ENCODE assay signal across 11 cellular contexts in the genomic region with DNA sequence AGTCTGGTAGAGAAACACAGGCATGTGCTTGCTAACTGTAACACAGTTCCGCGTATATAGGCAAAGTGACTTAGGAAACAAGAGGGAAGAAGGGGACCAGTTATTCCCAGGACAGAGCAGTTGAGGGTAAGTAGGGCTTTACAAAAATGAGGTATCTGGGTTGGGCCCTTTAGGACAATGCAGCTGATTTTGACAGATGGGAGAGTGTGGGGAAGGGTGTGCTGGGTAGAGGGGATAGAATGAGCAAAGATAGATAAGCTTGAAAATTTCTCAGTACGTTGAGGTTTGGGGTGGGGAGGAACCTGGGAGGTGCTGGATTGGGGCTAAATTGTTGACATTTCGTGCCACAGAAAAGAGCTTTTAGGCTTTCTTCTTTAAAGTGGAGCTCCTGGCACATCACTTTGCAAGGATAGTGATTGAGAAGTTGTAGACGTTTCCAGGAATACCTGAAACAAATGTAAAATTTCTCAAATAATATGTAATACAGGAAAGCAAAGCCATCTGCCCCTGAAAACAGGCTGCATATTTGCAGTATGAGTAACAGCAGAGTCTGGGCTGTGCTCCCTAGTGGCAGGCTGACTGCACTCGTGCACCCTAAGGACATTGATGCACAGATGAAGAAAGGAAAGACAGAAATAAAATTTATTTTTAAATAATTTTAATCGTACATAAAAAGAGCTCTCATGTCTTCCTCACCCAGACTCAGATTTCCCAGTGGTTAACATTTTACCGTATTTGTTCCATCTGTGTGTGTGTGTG.
DNase-seq lines count a peak whose midpoint lies in the region; ATAC-seq, FAIRE-seq and TF ChIP-seq lines count a peak whose summit lies in the region.
"Had no signal": no experiment of that assay in that cellular context is flagged by ENCODE, and none has a peak within 500 bp of the region (broad histone marks: within the 10 kb centered on the region; RNA-seq: fewer than 3 reads in every experiment).

No MANE protein-coding gene starts in this region.

- FAIRE-seq in HepG2 (lab: Jason Lieb, UNC), result no peak
- FAIRE-seq: GM12878 had no signal

- H3K9me3 ChIP-seq in HepG2 (ENCODE audit: low read length) (no peaks in the 10 kb centered on the region), thyroid gland (no peaks in the 10 kb centered on the region), BE2C (no peaks in the 10 kb centered on the region)

- in situ Hi-C loops in HepG2 (cut with HindIII; ENCODE audit: extremely low pct_ligation_motif_present, low pct_unique_long_range_greater_than_20kb), result no loop called here

- H3K36me3 ChIP-seq in HepG2 (replicated peaks in 1 of 2; ENCODE audit: control insufficient read depth in 1 of 2, insufficient read depth in 2 of 2, low read length in 2 of 2) (peaks cover 3 to 31% of the 10 kb centered on the region in 2 experiments; a peak in 4 of 5 replicates), thyroid gland (no peaks in the 10 kb centered on the region), BE2C (no peaks in the 10 kb centered on the region)
- H3K36me3 ChIP-seq: WERI-Rb-1 had no signal

- intact Hi-C loops in HepG2 (cut with micrococcal nuclease; ENCODE audit: unreplicated experiment), result no loop called here
- intact Hi-C loops in thyroid gland (cut with DNase I), result loop anchor here (10.0 kb wide), 1 partner anchor 52 kb away; no protein-coding TSS in a partner anchor

- ATAC-seq in HepG2 (peak; percentile 76), GM18519 (IDR thresholded peaks at IDR 0.05; ENCODE audit: low FRiP score, unreplicated experiment) (no peak)
- ATAC-seq in naive thymus-derived CD8-positive, alpha-beta T cell, result no peak
- ATAC-seq: GM12878 had no signal

- peaks cover 28% of the 10 kb centered on the region; the same call in 1 of the 2 replicates for H4K20me1 ChIP-seq in HepG2 (ENCODE audit: insufficient read depth, low read length)

- H3K27ac ChIP-seq in cingulate gyrus (ENCODE audit: low read depth, low read length), result peak overlapping the region; percentile 96
- H3K27ac ChIP-seq in HepG2 (ENCODE audit: extremely low read length, insufficient read depth, low read length), result peak overlapping the region; percentile 22
- H3K27ac ChIP-seq in thyroid gland, result peak overlapping the region; percentile 26 to 99 (median 96)
- H3K27ac ChIP-seq: WERI-Rb-1 had no signal

- H3K27me3 Mint-ChIP-seq in naive thymus-derived CD8-positive, alpha-beta T cell, result peaks cover 0 to 11% (median 1%) of the 10 kb centered on the region in 5 donors

- 59% methylated on average over 8 of the region's 8 CpGs for whole genome bisulfite sequencing in HepG2 (ENCODE audit: low lambda C conversion rate)
- WGBS in thyroid gland, 2 donors, result 60 to 74% methylated on average over 8 of the region's 8 CpGs

- H3K79me2 ChIP-seq in HepG2 (ENCODE audit: insufficient read depth, low read length), result peaks cover 98% of the 10 kb centered on the region

- TF ChIP-seq RAD21 in HepG2 (CRISPR knock-in tag; IDR thresholded peaks at IDR 0.05), result no peak

- peak; percentile 12; the same call in 1 of the 2 replicates for TF ChIP-seq CTCF in HepG2 (CRISPR knock-in tag; IDR thresholded peaks at IDR 0.05)
- TF ChIP-seq CTCF in thyroid gland (IDR thresholded peaks at IDR 0.05), result peak in 1 of 6 experiments; percentile 15
- no peak for TF ChIP-seq CTCF in BE2C (IDR thresholded peaks at IDR 0.05; ENCODE audit: low read depth, low read length)

- POLR2A ChIA-PET in HepG2 (lab: Yijun Ruan, JAX), result interaction anchor here (1.4 to 5.5 kb wide), 4 partner anchors 9 to 14 kb away, joined by 3 to 35 read pairs (median 13); no protein-coding TSS in a partner anchor
- POLR2A ChIA-PET in naive thymus-derived CD8-positive, alpha-beta T cell (lab: Charles Lee), result interaction anchor here (0.6 kb wide), 2 partner anchors 10 to 44 kb away, joined by 3 to 5 read pairs; no protein-coding TSS in a partner anchor

- TF ChIP-seq POLR2A in HepG2 (IDR thresholded peaks at IDR 0.05; ENCODE audit: insufficient read depth in 1 of 2, low read depth in 2 of 2, low read length in 2 of 2) (no peak), thyroid gland (IDR thresholded peaks at IDR 0.05) (no peak)

- peaks cover 99% of the 10 kb centered on the region for H3K4me1 ChIP-seq in HepG2 (ENCODE audit: insufficient read depth, low read length)
- H3K4me1 ChIP-seq in thyroid gland, result peaks cover 56 to 82% of the 10 kb centered on the region in 2 donors
- no peaks in the 10 kb centered on the region for H3K4me1 ChIP-seq in BE2C

- H3K4me3 ChIP-seq in HepG2 (replicated peaks in 1 of 3; ENCODE audit: insufficient read depth in 1 of 3, low read depth in 2 of 3, low read length in 3 of 3), result no peak overlapping the region
- H3K4me3 ChIP-seq in thyroid gland (replicated peaks in 1 of 3), result no peak overlapping the region
- H3K4me3 ChIP-seq in BE2C (ENCODE audit: low read depth, low read length), result no peak overlapping the region
- H3K4me3 ChIP-seq: GM12878 had no signal

- BruUV-seq in HepG2 (replicated peaks; lab: Mats Ljungman, UMichigan), result no TSS peak

- peak; percentile 28 for DNase-seq in NCI-H1694 (lab: John Stamatoyannopoulos, UW)
- DNase-seq in HepG2 (ENCODE audit: low spot score), result peak; percentile 44
- peak in 1 of 2 donors; percentile 57 for DNase-seq in thyroid gland
- no peak for DNase-seq in naive thymus-derived CD8-positive, alpha-beta T cell
- DNase-seq in BE2C, result no peak
- DNase-seq in NCI-H748 (lab: John Stamatoyannopoulos, UW; ENCODE audit: unreplicated experiment), result no peak
- DNase-seq: cortex of kidney, WERI-Rb-1 had no signal

- H3K4me1 Mint-ChIP-seq in naive thymus-derived CD8-positive, alpha-beta T cell, result peaks cover 11 to 28% (median 23%) of the 10 kb centered on the region in 4 donors

- no peak overlapping the region for H3K9ac ChIP-seq in HepG2 (ENCODE audit: insufficient read depth, low read depth, low read length)

- H2AFZ ChIP-seq in HepG2 (ENCODE audit: low read length), result no peak overlapping the region

- H3K27me3 ChIP-seq in HepG2 (ENCODE audit: control insufficient read depth in 1 of 2, insufficient read depth in 2 of 2, low read length in 2 of 2) (no peaks in the 10 kb centered on the region), thyroid gland (no peaks in the 10 kb centered on the region), BE2C (no peaks in the 10 kb centered on the region; the same call in 1 of the 2 replicates)

- H3K4me2 ChIP-seq in HepG2 (ENCODE audit: low read depth, low read length), result peak overlapping the region; percentile 35; the same call in 1 of the 2 replicates

- no peaks in the 10 kb centered on the region for H3K36me3 Mint-ChIP-seq in naive thymus-derived CD8-positive, alpha-beta T cell

- TF ChIP-seq EP300 in HepG2 (IDR thresholded peaks at IDR 0.05; ENCODE audit: low read depth in 2 of 2, low read length in 2 of 2), result 0 out of 4 replicates have a peak, but pooled peaks of 1 of the 2 experiments have one; percentile 5
- TF ChIP-seq EP300 in HepG2 (CRISPR knock-in tag; IDR thresholded peaks at IDR 0.05; ENCODE audit: borderline replicate concordance), result no peak

- no peak overlapping the region for H3K27ac Mint-ChIP-seq in naive thymus-derived CD8-positive, alpha-beta T cell

- H3K9me3 Mint-ChIP-seq in naive thymus-derived CD8-positive, alpha-beta T cell, result no peaks in the 10 kb centered on the region

- no peak overlapping the region for H3K4me3 Mint-ChIP-seq in naive thymus-derived CD8-positive, alpha-beta T cell

- CTCF ChIA-PET in HepG2 (lab: Yijun Ruan, JAX; ENCODE audit: low intra/inter-chr PET ratio, low total read pairs), result interaction anchor here (2.3 kb wide), 1 partner anchor 82 kb away, joined by 11 read pairs; no protein-coding TSS in a partner anchor

TF ChIP-seq in HepG2, 621 proteins besides CTCF, POLR2A, EP300 and RAD21 (continues in another document):
- TF ChIP-seq, protein P1, sequence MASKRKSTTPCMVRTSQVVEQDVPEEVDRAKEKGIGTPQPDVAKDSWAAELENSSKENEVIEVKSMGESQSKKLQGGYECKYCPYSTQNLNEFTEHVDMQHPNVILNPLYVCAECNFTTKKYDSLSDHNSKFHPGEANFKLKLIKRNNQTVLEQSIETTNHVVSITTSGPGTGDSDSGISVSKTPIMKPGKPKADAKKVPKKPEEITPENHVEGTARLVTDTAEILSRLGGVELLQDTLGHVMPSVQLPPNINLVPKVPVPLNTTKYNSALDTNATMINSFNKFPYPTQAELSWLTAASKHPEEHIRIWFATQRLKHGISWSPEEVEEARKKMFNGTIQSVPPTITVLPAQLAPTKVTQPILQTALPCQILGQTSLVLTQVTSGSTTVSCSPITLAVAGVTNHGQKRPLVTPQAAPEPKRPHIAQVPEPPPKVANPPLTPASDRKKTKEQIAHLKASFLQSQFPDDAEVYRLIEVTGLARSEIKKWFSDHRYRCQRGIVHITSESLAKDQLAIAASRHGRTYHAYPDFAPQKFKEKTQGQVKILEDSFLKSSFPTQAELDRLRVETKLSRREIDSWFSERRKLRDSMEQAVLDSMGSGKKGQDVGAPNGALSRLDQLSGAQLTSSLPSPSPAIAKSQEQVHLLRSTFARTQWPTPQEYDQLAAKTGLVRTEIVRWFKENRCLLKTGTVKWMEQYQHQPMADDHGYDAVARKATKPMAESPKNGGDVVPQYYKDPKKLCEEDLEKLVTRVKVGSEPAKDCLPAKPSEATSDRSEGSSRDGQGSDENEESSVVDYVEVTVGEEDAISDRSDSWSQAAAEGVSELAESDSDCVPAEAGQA (IDR thresholded peaks at IDR 0.05; ENCODE audit: low read depth), result no peak
- TF ChIP-seq, protein P1 (CRISPR knock-in tag; IDR thresholded peaks at IDR 0.05; ENCODE audit: borderline replicate concordance), result no peak
- peak; percentile 90 for TF ChIP-seq FOSL2 (CRISPR knock-in tag; IDR thresholded peaks at IDR 0.05)
- TF ChIP-seq ZNF660 (CRISPR knock-in tag; IDR thresholded peaks at IDR 0.05; ENCODE audit: borderline replicate concordance, low read depth), result no peak
- TF ChIP-seq RBFOX2 (IDR thresholded peaks at IDR 0.05; ENCODE audit: low read depth, low read length), result 0 out of 2 replicates have a peak, but pooled peaks have one; percentile 31
- no peak for TF ChIP-seq PHF21A (CRISPR knock-in tag; IDR thresholded peaks at IDR 0.05)

Comparison
In these comparisons a context has a peak if more than half of its experiments do, and no peak if none do; other contexts are left out.
1. DNase-seq: peak in NCI-H1694 (single experiment) and HepG2 (single experiment); none in naive thymus-derived CD8-positive, alpha-beta T cell (0 of 10), BE2C (single experiment) and NCI-H748 (single experiment).
2. H3K27ac ChIP-seq: peak in every context shown above with its lines; median percentile 96 in cingulate gyrus; 96 in thyroid gland; 22 in HepG2.